Comparison of ENCODE assay signal across 10 cellular contexts in the genomic region with DNA sequence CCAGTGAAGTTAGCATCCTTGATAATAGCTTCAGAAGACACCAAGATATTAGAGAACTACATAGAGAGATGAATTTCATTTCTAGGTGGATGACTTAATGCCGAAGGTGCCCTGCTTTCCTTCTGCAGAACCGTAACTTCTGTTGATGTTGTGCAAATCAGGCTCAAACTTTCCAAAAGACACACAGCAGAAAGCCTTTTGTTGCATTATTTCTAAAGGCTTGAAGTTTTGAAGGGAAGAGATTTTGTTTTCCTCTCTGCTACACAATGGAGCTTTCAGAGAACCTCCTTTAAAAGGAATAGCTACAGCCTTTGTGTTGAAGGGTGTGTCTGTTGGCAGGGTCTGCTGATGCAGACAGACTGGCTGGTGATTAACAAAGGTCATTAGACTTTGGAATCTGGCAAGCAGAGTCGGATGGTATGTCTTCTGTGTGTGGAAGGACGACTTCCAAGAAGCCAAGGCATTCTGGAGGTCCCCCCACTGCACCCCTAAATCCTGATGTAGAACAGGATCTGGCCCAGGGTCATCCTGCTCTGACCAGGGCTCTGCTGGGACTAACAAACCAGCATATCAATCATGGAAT. TPM values are rescaled to one million over a fixed set of nuclear protein-coding genes. Genes with fewer than 3 reads are reported as not detected.
A peak's percentile ranks its signal among the peaks of the same experiment; 100 is the strongest.
DNase-seq lines count a peak whose midpoint lies in the region; ATAC-seq, FAIRE-seq and TF ChIP-seq lines count a peak whose summit lies in the region.
"Had no signal": no experiment of that assay in that cellular context is flagged by ENCODE, and none has a peak within 500 bp of the region (broad histone marks: within the 10 kb centered on the region; RNA-seq: fewer than 3 reads in every experiment).

No MANE protein-coding gene starts in this region.

- H3K27ac ChIP-seq in A549: peak overlapping the region; percentile 40 to 74
- H3K27ac ChIP-seq in ectodermal cell (ENCODE audit: insufficient read depth, low read depth, low read length, poor library complexity, severe bottlenecking): peak overlapping the region; percentile 82
- no peak overlapping the region for H3K27ac ChIP-seq in mesendoderm (ENCODE audit: low read depth, low read length)

- H3K18ac ChIP-seq in mesendoderm (ENCODE audit: low read length): peak overlapping the region; percentile 88

- no peak overlapping the region for H3K4me3 Mint-ChIP-seq in activated CD4-positive, alpha-beta memory T cell treated with anti-CD3 and anti-CD28 coated beads for 36 hours
- H3K4me3 Mint-ChIP-seq: T-helper 1 cell treated with Interleukin-12 subunit alpha and Interleukin-12 subunit beta and Interleukin-4 antibody, amounts not matched to agents 30 μg/mL and 1 μg/mL, for 36 hours had no signal

- no peak for TF ChIP-seq EP300 in A549 (IDR thresholded peaks at IDR 0.05)

- H3K27me3 ChIP-seq in ectodermal cell (ENCODE audit: control insufficient read depth, insufficient read depth, low read length, poor library complexity, severe bottlenecking): no peaks in the 10 kb centered on the region
- no peaks in the 10 kb centered on the region for H3K27me3 ChIP-seq in mesendoderm (ENCODE audit: insufficient read depth, low read length, poor library complexity)
- H3K27me3 ChIP-seq: ovary had no signal

- no peaks in the 10 kb centered on the region for H3K4me1 Mint-ChIP-seq in activated CD4-positive, alpha-beta memory T cell treated with anti-CD3 and anti-CD28 coated beads for 36 hours (ENCODE audit: low read depth)

- TF ChIP-seq CTCF in A549 (IDR thresholded peaks at IDR 0.05): no peak

- 42% methylated on average over 4 of the region's 4 CpGs for WGBS in A549 (ENCODE audit: missing lambda C conversion rate)
- 51 to 62% methylated on average over 4 of the region's 4 CpGs for WGBS in ectodermal cell, 2 experiments
- no CpG with 5 or more reads among the region's 4 CpGs for WGBS in mesendoderm (ENCODE audit: extremely low coverage, insufficient coverage, low lambda C conversion rate)

- peaks cover 28% of the 10 kb centered on the region for H3K36me3 ChIP-seq in ectodermal cell (ENCODE audit: control insufficient read depth, insufficient read depth, low read length)
- peaks cover 2% of the 10 kb centered on the region for H3K36me3 ChIP-seq in mesendoderm (ENCODE audit: control insufficient read depth, insufficient read depth, low read length)
- H3K36me3 ChIP-seq: ovary had no signal

- H3K4me3 ChIP-seq in A549 (no peak overlapping the region), ectodermal cell (ENCODE audit: insufficient read depth, low read depth, low read length) (no peak overlapping the region), mesendoderm (ENCODE audit: low read length) (no peak overlapping the region)
- H3K4me3 ChIP-seq in Jurkat, Clone E6-1 (ENCODE audit: low read length): peak overlapping the region; percentile 9
- H3K4me3 ChIP-seq: ovary had no signal

- peak overlapping the region; percentile 22 for H3K4ac ChIP-seq in mesendoderm (ENCODE audit: low read depth, low read length)

- TF ChIP-seq POLR2A in A549 (IDR thresholded peaks at IDR 0.05; ENCODE audit: low read length): no peak

- no peak overlapping the region for H2BK120ac ChIP-seq in mesendoderm (ENCODE audit: low read depth, low read length)

- H3K23ac ChIP-seq in mesendoderm (ENCODE audit: low read length): no peak overlapping the region

- H3K27me3 Mint-ChIP-seq in activated CD4-positive, alpha-beta memory T cell treated with anti-CD3 and anti-CD28 coated beads for 36 hours: no peaks in the 10 kb centered on the region

- no peaks in the 10 kb centered on the region for H3K79me1 ChIP-seq in mesendoderm (ENCODE audit: low read length)

- no peaks in the 10 kb centered on the region for H3K36me3 Mint-ChIP-seq in activated CD4-positive, alpha-beta memory T cell treated with anti-CD3 and anti-CD28 coated beads for 36 hours

- peaks cover 2% of the 10 kb centered on the region for H3K79me2 ChIP-seq in mesendoderm (ENCODE audit: control insufficient read depth, insufficient read depth, low read length)

- intact Hi-C loops in activated CD4-positive, alpha-beta memory T cell treated with anti-CD3 and anti-CD28 coated beads for 36 hours (cut with micrococcal nuclease): no loop called here

- FAIRE-seq in A549 (lab: Jason Lieb, UNC): no peak

- H3K27ac Mint-ChIP-seq in activated CD4-positive, alpha-beta memory T cell treated with anti-CD3 and anti-CD28 coated beads for 36 hours: no peak overlapping the region
- H3K27ac Mint-ChIP-seq: T-helper 1 cell treated with Interleukin-12 subunit alpha and Interleukin-12 subunit beta and Interleukin-4 antibody, amounts not matched to agents 30 μg/mL and 1 μg/mL, for 36 hours had no signal

- H4K8ac ChIP-seq in mesendoderm (ENCODE audit: low read depth, low read length): no peak overlapping the region

- H3K9ac ChIP-seq in mesendoderm (ENCODE audit: low read length): no peak overlapping the region

- CTCF ChIA-PET in A549 (lab: Yijun Ruan, JAX): no interaction called here
- CTCF ChIA-PET in activated CD4-positive, alpha-beta memory T cell treated with anti-CD3 and anti-CD28 coated beads for 36 hours (lab: Charles Lee): no interaction called here

- ATAC-seq in A549: peak; percentile 38 to 64; a peak in 5 of 6 replicates
- ATAC-seq in HG03354 (IDR thresholded peaks at IDR 0.05; ENCODE audit: poor library complexity, severe bottlenecking, unreplicated experiment): no peak
- ATAC-seq in GM21576 (IDR thresholded peaks at IDR 0.05; ENCODE audit: unreplicated experiment): no peak
- ATAC-seq in GM21786 (IDR thresholded peaks at IDR 0.05; ENCODE audit: unreplicated experiment): no peak

- H2BK15ac ChIP-seq in mesendoderm (replicated peaks; ENCODE audit: low read depth): no peak overlapping the region

- no peak for TF ChIP-seq RAD21 in A549 (conservative IDR thresholded peaks at IDR 0.05 in 1 of 2, IDR thresholded peaks at IDR 0.05 in 1 of 2)

- POLR2A ChIA-PET in A549 (lab: Yijun Ruan, JAX): no interaction called here
- POLR2A ChIA-PET in activated CD4-positive, alpha-beta memory T cell treated with anti-CD3 and anti-CD28 coated beads for 36 hours (lab: Charles Lee): no interaction called here

- peaks cover 56% of the 10 kb centered on the region for H3K4me1 ChIP-seq in A549
- H3K4me1 ChIP-seq in ectodermal cell (ENCODE audit: control insufficient read depth, insufficient read depth, low read length): peaks cover 19% of the 10 kb centered on the region
- peaks cover 11% of the 10 kb centered on the region for H3K4me1 ChIP-seq in mesendoderm (ENCODE audit: control insufficient read depth, low read depth, low read length)

- H2AK5ac ChIP-seq in mesendoderm (ENCODE audit: low read length): no peak overlapping the region

- H4K5ac ChIP-seq in mesendoderm (ENCODE audit: low read length): peak overlapping the region; percentile 26

- peaks cover 4% of the 10 kb centered on the region for H3K9me3 Mint-ChIP-seq in activated CD4-positive, alpha-beta memory T cell treated with anti-CD3 and anti-CD28 coated beads for 36 hours

- H3K9me3 ChIP-seq in A549 (no peaks in the 10 kb centered on the region), ectodermal cell (ENCODE audit: control insufficient read depth, low read length) (no peaks in the 10 kb centered on the region)
- H3K9me3 ChIP-seq: ovary had no signal

- no peak overlapping the region for H3K56ac ChIP-seq in mesendoderm (ENCODE audit: low read length)

- H3K4me2 ChIP-seq in A549: peak overlapping the region; percentile 64
- H3K4me2 ChIP-seq in mesendoderm (ENCODE audit: low read length): no peak overlapping the region

- DNase-seq in A549 (ENCODE audit: low read depth in 1 of 2, low spot score in 1 of 2) (no peak), mesendoderm (peak; percentile 13)
- no peak for DNase-seq in Jurkat, Clone E6-1 (ENCODE audit: low read depth, low spot score)
- no peak for DNase-seq in activated CD4-positive, alpha-beta memory T cell treated with anti-CD3 and anti-CD28 coated beads for 36 hours

- H2BK5ac ChIP-seq in mesendoderm (ENCODE audit: low read length): no peak overlapping the region

TF ChIP-seq in A549, 52 proteins besides CTCF, POLR2A, EP300 and RAD21 (continues in another document):
- no peak for TF ChIP-seq RARB (CRISPR knock-in tag; IDR thresholded peaks at IDR 0.05)
- TF ChIP-seq, protein P1, sequence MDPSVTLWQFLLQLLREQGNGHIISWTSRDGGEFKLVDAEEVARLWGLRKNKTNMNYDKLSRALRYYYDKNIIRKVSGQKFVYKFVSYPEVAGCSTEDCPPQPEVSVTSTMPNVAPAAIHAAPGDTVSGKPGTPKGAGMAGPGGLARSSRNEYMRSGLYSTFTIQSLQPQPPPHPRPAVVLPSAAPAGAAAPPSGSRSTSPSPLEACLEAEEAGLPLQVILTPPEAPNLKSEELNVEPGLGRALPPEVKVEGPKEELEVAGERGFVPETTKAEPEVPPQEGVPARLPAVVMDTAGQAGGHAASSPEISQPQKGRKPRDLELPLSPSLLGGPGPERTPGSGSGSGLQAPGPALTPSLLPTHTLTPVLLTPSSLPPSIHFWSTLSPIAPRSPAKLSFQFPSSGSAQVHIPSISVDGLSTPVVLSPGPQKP (IDR thresholded peaks at IDR 0.05; ENCODE audit: low read depth, low read length): no peak
- TF ChIP-seq ZC3H11A (IDR thresholded peaks at IDR 0.05): no peak
- no peak for TF ChIP-seq ZSCAN20 (CRISPR knock-in tag; IDR thresholded peaks at IDR 0.05)
- no peak for TF ChIP-seq ATOH8 (CRISPR knock-in tag; IDR thresholded peaks at IDR 0.05; ENCODE audit: low read depth)
- TF ChIP-seq CEBPB (IDR thresholded peaks at IDR 0.05): no peak
- TF ChIP-seq RFX5 (IDR thresholded peaks at IDR 0.05): no peak
- TF ChIP-seq HOXA7 (CRISPR knock-in tag; IDR thresholded peaks at IDR 0.05): no peak

RNA-seq across cellular contexts. Expression of gene ZNF462, which starts 57.8 kb away (rescaled TPM):
- 3.9 and 5.4 TPM in 2 replicates for polyA plus RNA-seq in A549 (2011; rRNA removed)
- 1.4 and 1.8 TPM in 2 replicates for polyA plus RNA-seq in A549 (2012; cell fraction: cytosol; rRNA removed)
- 2.7 and 4.2 TPM in 2 replicates for polyA plus RNA-seq in A549 (2012; cell fraction: nucleus; rRNA removed)
- 2.4 to 3.0 TPM (median 2.5 TPM) in 3 replicates for polyA plus RNA-seq in A549 (2017; fragmentation: RNase III; extraction: RNeasy Plus Mini Kit Qiagen cat#74134 plus additional on column Dnase treatment)
- 29.6 and 34.8 TPM in 2 replicates for polyA minus RNA-seq in A549 (2011; rRNA and poly(A)+ RNA removed)
- polyA plus RNA-seq in Jurkat, Clone E6-1 (2012; ENCODE audit: insufficient read depth, insufficient read length): 2.8 TPM
- polyA plus RNA-seq in ectodermal cell (2013, experiment 1 of 4): 64.7 TPM
- 72.7 TPM for polyA plus RNA-seq in ectodermal cell (2013, experiment 2 of 4)
- polyA plus RNA-seq in ectodermal cell (2013, experiment 3 of 4): 43.9 TPM
- 55.4 TPM for polyA plus RNA-seq in ectodermal cell (2013, experiment 4 of 4)
- polyA plus RNA-seq in mesendoderm (2013, experiment 1 of 2): 11.5 TPM
- 11.7 TPM for polyA plus RNA-seq in mesendoderm (2013, experiment 2 of 2)
- total RNA-seq in activated CD4-positive, alpha-beta memory T cell treated with anti-CD3 and anti-CD28 coated beads for 36 hours: under 1 TPM; 0.61 to 0.64 TPM

Comparison
In these comparisons a context has a peak if more than half of its experiments do, and no peak if none do; other contexts are left out.
1. ATAC-seq: peak in A549 (2 of 2); none in HG03354 (single experiment), GM21576 (single experiment) and GM21786 (single experiment).